Comparison of ENCODE assay signal across 1 cellular context in the genomic region with DNA sequence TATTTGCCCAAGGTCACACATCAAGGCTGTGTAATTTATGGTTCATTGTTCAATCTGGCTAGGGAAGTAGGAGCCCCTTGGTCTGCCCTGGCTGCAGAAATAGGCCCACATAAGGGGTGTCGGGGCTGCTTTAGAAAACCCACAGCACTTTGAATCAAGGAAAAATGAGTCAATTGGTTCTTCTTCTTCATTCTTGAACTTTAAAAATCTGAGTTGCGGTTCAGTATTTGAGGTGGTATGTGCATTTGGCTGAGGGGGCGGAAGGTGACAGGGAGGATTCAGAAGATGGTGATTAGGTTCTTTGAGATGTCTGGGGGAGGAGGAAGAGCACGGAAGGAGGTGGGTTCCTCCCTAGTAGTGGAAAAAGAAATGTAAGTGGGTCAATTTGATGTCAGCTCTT.
TF ChIP-seq lines count a peak whose summit lies in the region.

No MANE protein-coding gene starts in this region.

TF ChIP-seq in GM23338, 12 proteins besides CTCF, POLR2A, EP300 and RAD21 (continued from another document):
- TF ChIP-seq, protein P1, sequence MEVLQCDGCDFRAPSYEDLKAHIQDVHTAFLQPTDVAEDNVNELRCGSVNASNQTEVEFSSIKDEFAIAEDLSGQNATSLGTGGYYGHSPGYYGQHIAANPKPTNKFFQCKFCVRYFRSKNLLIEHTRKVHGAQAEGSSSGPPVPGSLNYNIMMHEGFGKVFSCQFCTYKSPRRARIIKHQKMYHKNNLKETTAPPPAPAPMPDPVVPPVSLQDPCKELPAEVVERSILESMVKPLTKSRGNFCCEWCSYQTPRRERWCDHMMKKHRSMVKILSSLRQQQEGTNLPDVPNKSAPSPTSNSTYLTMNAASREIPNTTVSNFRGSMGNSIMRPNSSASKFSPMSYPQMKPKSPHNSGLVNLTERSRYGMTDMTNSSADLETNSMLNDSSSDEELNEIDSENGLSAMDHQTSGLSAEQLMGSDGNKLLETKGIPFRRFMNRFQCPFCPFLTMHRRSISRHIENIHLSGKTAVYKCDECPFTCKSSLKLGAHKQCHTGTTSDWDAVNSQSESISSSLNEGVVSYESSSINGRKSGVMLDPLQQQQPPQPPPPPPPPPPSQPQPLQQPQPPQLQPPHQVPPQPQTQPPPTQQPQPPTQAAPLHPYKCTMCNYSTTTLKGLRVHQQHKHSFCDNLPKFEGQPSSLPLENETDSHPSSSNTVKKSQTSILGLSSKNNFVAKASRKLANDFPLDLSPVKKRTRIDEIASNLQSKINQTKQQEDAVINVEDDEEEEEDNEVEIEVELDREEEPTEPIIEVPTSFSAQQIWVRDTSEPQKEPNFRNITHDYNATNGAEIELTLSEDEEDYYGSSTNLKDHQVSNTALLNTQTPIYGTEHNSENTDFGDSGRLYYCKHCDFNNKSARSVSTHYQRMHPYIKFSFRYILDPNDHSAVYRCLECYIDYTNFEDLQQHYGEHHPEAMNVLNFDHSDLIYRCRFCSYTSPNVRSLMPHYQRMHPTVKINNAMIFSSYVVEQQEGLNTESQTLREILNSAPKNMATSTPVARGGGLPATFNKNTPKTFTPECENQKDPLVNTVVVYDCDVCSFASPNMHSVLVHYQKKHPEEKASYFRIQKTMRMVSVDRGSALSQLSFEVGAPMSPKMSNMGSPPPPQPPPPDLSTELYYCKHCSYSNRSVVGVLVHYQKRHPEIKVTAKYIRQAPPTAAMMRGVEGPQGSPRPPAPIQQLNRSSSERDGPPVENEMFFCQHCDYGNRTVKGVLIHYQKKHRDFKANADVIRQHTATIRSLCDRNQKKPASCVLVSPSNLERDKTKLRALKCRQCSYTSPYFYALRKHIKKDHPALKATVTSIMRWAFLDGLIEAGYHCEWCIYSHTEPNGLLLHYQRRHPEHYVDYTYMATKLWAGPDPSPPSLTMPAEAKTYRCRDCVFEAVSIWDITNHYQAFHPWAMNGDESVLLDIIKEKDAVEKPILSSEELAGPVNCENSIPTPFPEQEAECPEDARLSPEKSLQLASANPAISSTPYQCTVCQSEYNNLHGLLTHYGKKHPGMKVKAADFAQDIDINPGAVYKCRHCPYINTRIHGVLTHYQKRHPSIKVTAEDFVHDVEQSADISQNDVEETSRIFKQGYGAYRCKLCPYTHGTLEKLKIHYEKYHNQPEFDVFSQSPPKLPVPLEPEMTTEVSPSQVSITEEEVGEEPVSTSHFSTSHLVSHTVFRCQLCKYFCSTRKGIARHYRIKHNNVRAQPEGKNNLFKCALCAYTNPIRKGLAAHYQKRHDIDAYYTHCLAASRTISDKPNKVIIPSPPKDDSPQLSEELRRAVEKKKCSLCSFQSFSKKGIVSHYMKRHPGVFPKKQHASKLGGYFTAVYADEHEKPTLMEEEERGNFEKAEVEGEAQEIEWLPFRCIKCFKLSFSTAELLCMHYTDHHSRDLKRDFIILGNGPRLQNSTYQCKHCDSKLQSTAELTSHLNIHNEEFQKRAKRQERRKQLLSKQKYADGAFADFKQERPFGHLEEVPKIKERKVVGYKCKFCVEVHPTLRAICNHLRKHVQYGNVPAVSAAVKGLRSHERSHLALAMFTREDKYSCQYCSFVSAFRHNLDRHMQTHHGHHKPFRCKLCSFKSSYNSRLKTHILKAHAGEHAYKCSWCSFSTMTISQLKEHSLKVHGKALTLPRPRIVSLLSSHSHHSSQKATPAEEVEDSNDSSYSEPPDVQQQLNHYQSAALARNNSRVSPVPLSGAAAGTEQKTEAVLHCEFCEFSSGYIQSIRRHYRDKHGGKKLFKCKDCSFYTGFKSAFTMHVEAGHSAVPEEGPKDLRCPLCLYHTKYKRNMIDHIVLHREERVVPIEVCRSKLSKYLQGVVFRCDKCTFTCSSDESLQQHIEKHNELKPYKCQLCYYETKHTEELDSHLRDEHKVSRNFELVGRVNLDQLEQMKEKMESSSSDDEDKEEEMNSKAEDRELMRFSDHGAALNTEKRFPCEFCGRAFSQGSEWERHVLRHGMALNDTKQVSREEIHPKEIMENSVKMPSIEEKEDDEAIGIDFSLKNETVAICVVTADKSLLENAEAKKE (CRISPR knock-in tag; IDR thresholded peaks at IDR 0.05): no peak
- TF ChIP-seq STAT1 (IDR thresholded peaks at IDR 0.05; ENCODE audit: unreplicated experiment): no peak
- TF ChIP-seq, protein P2, sequence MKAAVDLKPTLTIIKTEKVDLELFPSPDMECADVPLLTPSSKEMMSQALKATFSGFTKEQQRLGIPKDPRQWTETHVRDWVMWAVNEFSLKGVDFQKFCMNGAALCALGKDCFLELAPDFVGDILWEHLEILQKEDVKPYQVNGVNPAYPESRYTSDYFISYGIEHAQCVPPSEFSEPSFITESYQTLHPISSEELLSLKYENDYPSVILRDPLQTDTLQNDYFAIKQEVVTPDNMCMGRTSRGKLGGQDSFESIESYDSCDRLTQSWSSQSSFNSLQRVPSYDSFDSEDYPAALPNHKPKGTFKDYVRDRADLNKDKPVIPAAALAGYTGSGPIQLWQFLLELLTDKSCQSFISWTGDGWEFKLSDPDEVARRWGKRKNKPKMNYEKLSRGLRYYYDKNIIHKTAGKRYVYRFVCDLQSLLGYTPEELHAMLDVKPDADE (IDR thresholded peaks at IDR 0.05): no peak
- TF ChIP-seq JUNB (IDR thresholded peaks at IDR 0.05; ENCODE audit: unreplicated experiment): no peak
